1 cellular context compared by ENCODE assay signal in the genomic region with DNA sequence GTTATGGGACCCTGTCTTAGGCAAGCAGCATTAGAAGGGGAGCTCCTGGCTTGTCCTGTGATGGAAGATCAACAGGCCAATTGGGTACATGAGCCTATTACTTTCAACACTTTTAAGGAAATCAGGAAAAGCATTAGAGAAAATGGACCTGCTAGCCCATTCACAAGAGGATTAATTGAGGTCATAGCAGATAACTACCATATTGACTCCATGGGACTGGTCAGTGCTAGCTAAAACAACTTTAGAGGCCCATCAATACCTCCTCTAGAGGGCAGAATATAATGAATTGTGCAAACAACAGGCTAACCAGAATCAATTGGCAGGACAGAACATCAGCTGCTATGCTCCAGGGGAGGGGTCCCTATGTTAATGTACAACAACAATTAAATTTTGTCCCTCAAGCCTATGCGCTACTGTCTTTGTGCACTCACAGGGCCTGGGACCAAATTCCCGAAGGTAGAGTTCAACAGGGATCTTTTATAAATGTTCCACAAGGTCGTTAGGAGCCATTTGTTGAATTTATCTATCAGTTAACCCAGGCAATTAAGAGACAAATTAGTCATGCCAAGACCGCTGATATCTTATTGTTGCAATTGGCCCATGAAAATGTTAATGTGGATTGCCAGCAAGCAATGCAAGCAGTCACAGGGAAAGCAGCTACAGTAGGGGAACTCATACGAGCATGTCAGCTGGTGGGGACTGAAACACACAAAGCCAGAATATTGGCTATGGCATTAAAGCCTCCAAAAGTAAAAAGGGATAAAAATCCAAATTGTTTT.
A peak's percentile ranks its signal among the peaks of the same experiment; 100 is the strongest.
TF ChIP-seq lines count a peak whose summit lies in the region.

No MANE protein-coding gene starts in this region.

TF ChIP-seq in HepG2, 621 proteins besides CTCF, POLR2A, EP300 and RAD21 (continued from another document and continues in another):
- TF ChIP-seq, protein P1, sequence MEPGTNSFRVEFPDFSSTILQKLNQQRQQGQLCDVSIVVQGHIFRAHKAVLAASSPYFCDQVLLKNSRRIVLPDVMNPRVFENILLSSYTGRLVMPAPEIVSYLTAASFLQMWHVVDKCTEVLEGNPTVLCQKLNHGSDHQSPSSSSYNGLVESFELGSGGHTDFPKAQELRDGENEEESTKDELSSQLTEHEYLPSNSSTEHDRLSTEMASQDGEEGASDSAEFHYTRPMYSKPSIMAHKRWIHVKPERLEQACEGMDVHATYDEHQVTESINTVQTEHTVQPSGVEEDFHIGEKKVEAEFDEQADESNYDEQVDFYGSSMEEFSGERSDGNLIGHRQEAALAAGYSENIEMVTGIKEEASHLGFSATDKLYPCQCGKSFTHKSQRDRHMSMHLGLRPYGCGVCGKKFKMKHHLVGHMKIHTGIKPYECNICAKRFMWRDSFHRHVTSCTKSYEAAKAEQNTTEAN (CRISPR knock-in tag; conservative IDR thresholded peaks at IDR 0.05), result no peak
- TF ChIP-seq, protein P2, sequence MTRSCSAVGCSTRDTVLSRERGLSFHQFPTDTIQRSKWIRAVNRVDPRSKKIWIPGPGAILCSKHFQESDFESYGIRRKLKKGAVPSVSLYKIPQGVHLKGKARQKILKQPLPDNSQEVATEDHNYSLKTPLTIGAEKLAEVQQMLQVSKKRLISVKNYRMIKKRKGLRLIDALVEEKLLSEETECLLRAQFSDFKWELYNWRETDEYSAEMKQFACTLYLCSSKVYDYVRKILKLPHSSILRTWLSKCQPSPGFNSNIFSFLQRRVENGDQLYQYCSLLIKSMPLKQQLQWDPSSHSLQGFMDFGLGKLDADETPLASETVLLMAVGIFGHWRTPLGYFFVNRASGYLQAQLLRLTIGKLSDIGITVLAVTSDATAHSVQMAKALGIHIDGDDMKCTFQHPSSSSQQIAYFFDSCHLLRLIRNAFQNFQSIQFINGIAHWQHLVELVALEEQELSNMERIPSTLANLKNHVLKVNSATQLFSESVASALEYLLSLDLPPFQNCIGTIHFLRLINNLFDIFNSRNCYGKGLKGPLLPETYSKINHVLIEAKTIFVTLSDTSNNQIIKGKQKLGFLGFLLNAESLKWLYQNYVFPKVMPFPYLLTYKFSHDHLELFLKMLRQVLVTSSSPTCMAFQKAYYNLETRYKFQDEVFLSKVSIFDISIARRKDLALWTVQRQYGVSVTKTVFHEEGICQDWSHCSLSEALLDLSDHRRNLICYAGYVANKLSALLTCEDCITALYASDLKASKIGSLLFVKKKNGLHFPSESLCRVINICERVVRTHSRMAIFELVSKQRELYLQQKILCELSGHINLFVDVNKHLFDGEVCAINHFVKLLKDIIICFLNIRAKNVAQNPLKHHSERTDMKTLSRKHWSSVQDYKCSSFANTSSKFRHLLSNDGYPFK (CRISPR knock-in tag; IDR thresholded peaks at IDR 0.05; ENCODE audit: borderline replicate concordance), result no peak
- 0 out of 2 replicates have a peak, but pooled peaks have one; percentile 25 for TF ChIP-seq SP4 (CRISPR knock-in tag; IDR thresholded peaks at IDR 0.05)
- TF ChIP-seq PPARG (CRISPR knock-in tag; conservative IDR thresholded peaks at IDR 0.05), result no peak
- TF ChIP-seq ZBTB7A (CRISPR knock-in tag; IDR thresholded peaks at IDR 0.05), result no peak
- TF ChIP-seq ZNF367 (CRISPR knock-in tag; IDR thresholded peaks at IDR 0.05; ENCODE audit: borderline replicate concordance), result no peak
- 0 out of 2 replicates have a peak, but pooled peaks have one; percentile 31 for TF ChIP-seq ZNF232 (CRISPR knock-in tag; IDR thresholded peaks at IDR 0.05; ENCODE audit: borderline replicate concordance)
- TF ChIP-seq, protein P3, sequence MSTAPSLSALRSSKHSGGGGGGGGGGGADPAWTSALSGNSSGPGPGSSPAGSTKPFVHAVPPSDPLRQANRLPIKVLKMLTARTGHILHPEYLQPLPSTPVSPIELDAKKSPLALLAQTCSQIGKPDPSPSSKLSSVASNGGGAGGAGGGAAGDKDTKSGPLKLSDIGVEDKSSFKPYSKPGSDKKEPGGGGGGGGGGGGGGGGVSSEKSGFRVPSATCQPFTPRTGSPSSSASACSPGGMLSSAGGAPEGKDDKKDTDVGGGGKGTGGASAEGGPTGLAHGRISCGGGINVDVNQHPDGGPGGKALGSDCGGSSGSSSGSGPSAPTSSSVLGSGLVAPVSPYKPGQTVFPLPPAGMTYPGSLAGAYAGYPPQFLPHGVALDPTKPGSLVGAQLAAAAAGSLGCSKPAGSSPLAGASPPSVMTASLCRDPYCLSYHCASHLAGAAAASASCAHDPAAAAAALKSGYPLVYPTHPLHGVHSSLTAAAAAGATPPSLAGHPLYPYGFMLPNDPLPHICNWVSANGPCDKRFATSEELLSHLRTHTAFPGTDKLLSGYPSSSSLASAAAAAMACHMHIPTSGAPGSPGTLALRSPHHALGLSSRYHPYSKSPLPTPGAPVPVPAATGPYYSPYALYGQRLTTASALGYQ (CRISPR knock-in tag; IDR thresholded peaks at IDR 0.05), result no peak
- no peak for TF ChIP-seq ZNF556 (CRISPR knock-in tag; IDR thresholded peaks at IDR 0.05; ENCODE audit: borderline replicate concordance)
- no peak for TF ChIP-seq ZNF879 (CRISPR knock-in tag; IDR thresholded peaks at IDR 0.05)
- TF ChIP-seq, protein P4, sequence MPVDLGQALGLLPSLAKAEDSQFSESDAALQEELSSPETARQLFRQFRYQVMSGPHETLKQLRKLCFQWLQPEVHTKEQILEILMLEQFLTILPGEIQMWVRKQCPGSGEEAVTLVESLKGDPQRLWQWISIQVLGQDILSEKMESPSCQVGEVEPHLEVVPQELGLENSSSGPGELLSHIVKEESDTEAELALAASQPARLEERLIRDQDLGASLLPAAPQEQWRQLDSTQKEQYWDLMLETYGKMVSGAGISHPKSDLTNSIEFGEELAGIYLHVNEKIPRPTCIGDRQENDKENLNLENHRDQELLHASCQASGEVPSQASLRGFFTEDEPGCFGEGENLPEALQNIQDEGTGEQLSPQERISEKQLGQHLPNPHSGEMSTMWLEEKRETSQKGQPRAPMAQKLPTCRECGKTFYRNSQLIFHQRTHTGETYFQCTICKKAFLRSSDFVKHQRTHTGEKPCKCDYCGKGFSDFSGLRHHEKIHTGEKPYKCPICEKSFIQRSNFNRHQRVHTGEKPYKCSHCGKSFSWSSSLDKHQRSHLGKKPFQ (CRISPR knock-in tag; IDR thresholded peaks at IDR 0.05; ENCODE audit: insufficient replicate concordance), result no peak
- TF ChIP-seq ATF7-NPFF (CRISPR knock-in tag; IDR thresholded peaks at IDR 0.05; ENCODE audit: low read depth), result no peak
- TF ChIP-seq TAF15 (IDR thresholded peaks at IDR 0.05; ENCODE audit: low read depth, low read length, poor library complexity, severe bottlenecking), result no peak
- no peak for TF ChIP-seq HOXA3 (CRISPR knock-in tag; IDR thresholded peaks at IDR 0.05)
- TF ChIP-seq FOSL2 (CRISPR knock-in tag; IDR thresholded peaks at IDR 0.05), result no peak
- TF ChIP-seq, protein P5, sequence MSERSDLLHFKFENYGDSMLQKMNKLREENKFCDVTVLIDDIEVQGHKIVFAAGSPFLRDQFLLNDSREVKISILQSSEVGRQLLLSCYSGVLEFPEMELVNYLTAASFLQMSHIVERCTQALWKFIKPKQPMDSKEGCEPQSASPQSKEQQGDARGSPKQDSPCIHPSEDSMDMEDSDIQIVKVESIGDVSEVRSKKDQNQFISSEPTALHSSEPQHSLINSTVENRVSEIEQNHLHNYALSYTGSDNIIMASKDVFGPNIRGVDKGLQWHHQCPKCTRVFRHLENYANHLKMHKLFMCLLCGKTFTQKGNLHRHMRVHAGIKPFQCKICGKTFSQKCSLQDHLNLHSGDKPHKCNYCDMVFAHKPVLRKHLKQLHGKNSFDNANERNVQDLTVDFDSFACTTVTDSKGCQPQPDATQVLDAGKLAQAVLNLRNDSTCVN (CRISPR knock-in tag; IDR thresholded peaks at IDR 0.05; ENCODE audit: borderline replicate concordance), result no peak
- 0 out of 2 replicates have a peak, but pooled peaks have one; percentile 35 for TF ChIP-seq ZNF816 (CRISPR knock-in tag; IDR thresholded peaks at IDR 0.05; ENCODE audit: borderline replicate concordance)
- TF ChIP-seq HOXD1 (CRISPR knock-in tag; IDR thresholded peaks at IDR 0.05), result no peak
- TF ChIP-seq CBX2 (IDR thresholded peaks at IDR 0.05; ENCODE audit: low read depth, low read length), result 0 out of 2 replicates have a peak, but pooled peaks have one; percentile 50
- TF ChIP-seq CBX2 (CRISPR knock-in tag; IDR thresholded peaks at IDR 0.05; ENCODE audit: low read depth), result no peak
- TF ChIP-seq, protein P6, sequence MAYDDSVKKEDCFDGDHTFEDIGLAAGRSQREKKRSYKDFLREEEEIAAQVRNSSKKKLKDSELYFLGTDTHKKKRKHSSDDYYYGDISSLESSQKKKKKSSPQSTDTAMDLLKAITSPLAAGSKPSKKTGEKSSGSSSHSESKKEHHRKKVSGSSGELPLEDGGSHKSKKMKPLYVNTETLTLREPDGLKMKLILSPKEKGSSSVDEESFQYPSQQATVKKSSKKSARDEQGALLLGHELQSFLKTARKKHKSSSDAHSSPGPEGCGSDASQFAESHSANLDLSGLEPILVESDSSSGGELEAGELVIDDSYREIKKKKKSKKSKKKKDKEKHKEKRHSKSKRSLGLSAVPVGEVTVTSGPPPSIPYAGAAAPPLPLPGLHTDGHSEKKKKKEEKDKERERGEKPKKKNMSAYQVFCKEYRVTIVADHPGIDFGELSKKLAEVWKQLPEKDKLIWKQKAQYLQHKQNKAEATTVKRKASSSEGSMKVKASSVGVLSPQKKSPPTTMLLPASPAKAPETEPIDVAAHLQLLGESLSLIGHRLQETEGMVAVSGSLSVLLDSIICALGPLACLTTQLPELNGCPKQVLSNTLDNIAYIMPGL (CRISPR knock-in tag; IDR thresholded peaks at IDR 0.05; ENCODE audit: borderline replicate concordance in 1 of 2, low read depth in 1 of 2), result peak; percentile 24 to 42; a peak in 1 of 4 replicates
- no peak for TF ChIP-seq NFKBIZ (CRISPR knock-in tag; IDR thresholded peaks at IDR 0.05)
- no peak for TF ChIP-seq ZNF549 (CRISPR knock-in tag; IDR thresholded peaks at IDR 0.05)
- TF ChIP-seq, protein P7, sequence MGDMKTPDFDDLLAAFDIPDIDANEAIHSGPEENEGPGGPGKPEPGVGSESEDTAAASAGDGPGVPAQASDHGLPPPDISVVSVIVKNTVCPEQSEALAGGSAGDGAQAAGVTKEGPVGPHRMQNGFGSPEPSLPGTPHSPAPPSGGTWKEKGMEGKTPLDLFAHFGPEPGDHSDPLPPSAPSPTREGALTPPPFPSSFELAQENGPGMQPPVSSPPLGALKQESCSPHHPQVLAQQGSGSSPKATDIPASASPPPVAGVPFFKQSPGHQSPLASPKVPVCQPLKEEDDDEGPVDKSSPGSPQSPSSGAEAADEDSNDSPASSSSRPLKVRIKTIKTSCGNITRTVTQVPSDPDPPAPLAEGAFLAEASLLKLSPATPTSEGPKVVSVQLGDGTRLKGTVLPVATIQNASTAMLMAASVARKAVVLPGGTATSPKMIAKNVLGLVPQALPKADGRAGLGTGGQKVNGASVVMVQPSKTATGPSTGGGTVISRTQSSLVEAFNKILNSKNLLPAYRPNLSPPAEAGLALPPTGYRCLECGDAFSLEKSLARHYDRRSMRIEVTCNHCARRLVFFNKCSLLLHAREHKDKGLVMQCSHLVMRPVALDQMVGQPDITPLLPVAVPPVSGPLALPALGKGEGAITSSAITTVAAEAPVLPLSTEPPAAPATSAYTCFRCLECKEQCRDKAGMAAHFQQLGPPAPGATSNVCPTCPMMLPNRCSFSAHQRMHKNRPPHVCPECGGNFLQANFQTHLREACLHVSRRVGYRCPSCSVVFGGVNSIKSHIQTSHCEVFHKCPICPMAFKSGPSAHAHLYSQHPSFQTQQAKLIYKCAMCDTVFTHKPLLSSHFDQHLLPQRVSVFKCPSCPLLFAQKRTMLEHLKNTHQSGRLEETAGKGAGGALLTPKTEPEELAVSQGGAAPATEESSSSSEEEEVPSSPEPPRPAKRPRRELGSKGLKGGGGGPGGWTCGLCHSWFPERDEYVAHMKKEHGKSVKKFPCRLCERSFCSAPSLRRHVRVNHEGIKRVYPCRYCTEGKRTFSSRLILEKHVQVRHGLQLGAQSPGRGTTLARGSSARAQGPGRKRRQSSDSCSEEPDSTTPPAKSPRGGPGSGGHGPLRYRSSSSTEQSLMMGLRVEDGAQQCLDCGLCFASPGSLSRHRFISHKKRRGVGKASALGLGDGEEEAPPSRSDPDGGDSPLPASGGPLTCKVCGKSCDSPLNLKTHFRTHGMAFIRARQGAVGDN (CRISPR knock-in tag; IDR thresholded peaks at IDR 0.05), result no peak
- 0 out of 2 replicates have a peak, but pooled peaks have one; percentile 22 for TF ChIP-seq ZNF335 (CRISPR knock-in tag; IDR thresholded peaks at IDR 0.05)
- TF ChIP-seq MEIS2 (CRISPR knock-in tag; IDR thresholded peaks at IDR 0.05), result no peak
- TF ChIP-seq, protein P8, sequence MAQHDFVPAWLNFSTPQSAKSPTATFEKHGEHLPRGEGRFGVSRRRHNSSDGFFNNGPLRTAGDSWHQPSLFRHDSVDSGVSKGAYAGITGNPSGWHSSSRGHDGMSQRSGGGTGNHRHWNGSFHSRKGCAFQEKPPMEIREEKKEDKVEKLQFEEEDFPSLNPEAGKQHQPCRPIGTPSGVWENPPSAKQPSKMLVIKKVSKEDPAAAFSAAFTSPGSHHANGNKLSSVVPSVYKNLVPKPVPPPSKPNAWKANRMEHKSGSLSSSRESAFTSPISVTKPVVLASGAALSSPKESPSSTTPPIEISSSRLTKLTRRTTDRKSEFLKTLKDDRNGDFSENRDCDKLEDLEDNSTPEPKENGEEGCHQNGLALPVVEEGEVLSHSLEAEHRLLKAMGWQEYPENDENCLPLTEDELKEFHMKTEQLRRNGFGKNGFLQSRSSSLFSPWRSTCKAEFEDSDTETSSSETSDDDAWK (CRISPR knock-in tag; IDR thresholded peaks at IDR 0.05), result no peak
- no peak for TF ChIP-seq ZSCAN31 (CRISPR knock-in tag; IDR thresholded peaks at IDR 0.05; ENCODE audit: low read depth)
- TF ChIP-seq ZNF331 (CRISPR knock-in tag; IDR thresholded peaks at IDR 0.05), result no peak
- no peak for TF ChIP-seq TBX3 (IDR thresholded peaks at IDR 0.05; ENCODE audit: borderline replicate concordance)
- 0 out of 2 replicates have a peak, but pooled peaks have one; percentile 30 for TF ChIP-seq MIER2 (CRISPR knock-in tag; IDR thresholded peaks at IDR 0.05)
- TF ChIP-seq SOX5 (CRISPR knock-in tag; IDR thresholded peaks at IDR 0.05; ENCODE audit: borderline replicate concordance), result peak; percentile 16; the same call in 1 of the 2 replicates
- no peak for TF ChIP-seq GZF1 (CRISPR knock-in tag; IDR thresholded peaks at IDR 0.05)
- TF ChIP-seq CREM (IDR thresholded peaks at IDR 0.05), result no peak
- TF ChIP-seq CREM (CRISPR knock-in tag; IDR thresholded peaks at IDR 0.05), result no peak
- no peak for TF ChIP-seq PAX8 (CRISPR knock-in tag; IDR thresholded peaks at IDR 0.05; ENCODE audit: borderline replicate concordance)
- no peak for TF ChIP-seq ZZZ3 (CRISPR knock-in tag; IDR thresholded peaks at IDR 0.05; ENCODE audit: borderline replicate concordance)
- TF ChIP-seq, protein P9, sequence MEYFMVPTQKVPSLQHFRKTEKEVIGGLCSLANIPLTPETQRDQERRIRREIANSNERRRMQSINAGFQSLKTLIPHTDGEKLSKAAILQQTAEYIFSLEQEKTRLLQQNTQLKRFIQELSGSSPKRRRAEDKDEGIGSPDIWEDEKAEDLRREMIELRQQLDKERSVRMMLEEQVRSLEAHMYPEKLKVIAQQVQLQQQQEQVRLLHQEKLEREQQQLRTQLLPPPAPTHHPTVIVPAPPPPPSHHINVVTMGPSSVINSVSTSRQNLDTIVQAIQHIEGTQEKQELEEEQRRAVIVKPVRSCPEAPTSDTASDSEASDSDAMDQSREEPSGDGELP (IDR thresholded peaks at IDR 0.05; ENCODE audit: borderline replicate concordance, low read depth), result 0 out of 2 replicates have a peak, but pooled peaks have one; percentile 9
- TF ChIP-seq ZMYM4 (CRISPR knock-in tag; IDR thresholded peaks at IDR 0.05), result 0 out of 2 replicates have a peak, but pooled peaks have one; percentile 21
- no peak for TF ChIP-seq ZNF598 (CRISPR knock-in tag; IDR thresholded peaks at IDR 0.05; ENCODE audit: borderline replicate concordance)
- TF ChIP-seq HNF4A (CRISPR knock-in tag; IDR thresholded peaks at IDR 0.05), result peak; percentile 28; the same call in 1 of the 2 replicates
- no peak; the same call in 1 of the 2 replicates for TF ChIP-seq ZNF30 (CRISPR knock-in tag; IDR thresholded peaks at IDR 0.05)
- no peak for TF ChIP-seq SMYD3 (CRISPR knock-in tag; IDR thresholded peaks at IDR 0.05)
- TF ChIP-seq ZBTB7B (CRISPR knock-in tag; IDR thresholded peaks at IDR 0.05), result 0 out of 2 replicates have a peak, but pooled peaks have one; percentile 29
